In genomic region chr6:160750276-160750689, GRCh38 we compare ENCODE assay signal across 8 cellular contexts. TPM values are rescaled to one million over a fixed set of nuclear protein-coding genes. Genes with fewer than 3 reads are reported as not detected.
DNase-seq lines count a peak whose midpoint lies in the region; TF ChIP-seq lines count a peak whose summit lies in the region.

No MANE protein-coding gene starts in this region.

- TF ChIP-seq CTCF in CD14-positive monocyte (IDR thresholded peaks at IDR 0.05), result no peak

- no peaks in the 10 kb centered on the region for H3K27me3 ChIP-seq in H7 (ENCODE audit: control insufficient read depth, insufficient read depth, low read length)

- no peak overlapping the region for H3K4me3 ChIP-seq in H7 (ENCODE audit: insufficient read depth, low read depth, low read length)

- H3K27me3 Mint-ChIP-seq in CD14-positive monocyte (ENCODE audit: low read depth in 3 of 3), result peaks cover 0 to 2% (median 0%) of the 10 kb centered on the region in 3 donors

- DNase-seq in DMS53 (lab: John Stamatoyannopoulos, UW), result peak; percentile 44
- DNase-seq in DMS53 treated with DMSO at 0.1 percent for 48 hours (lab: John Stamatoyannopoulos, UW; ENCODE audit: unreplicated experiment), result no peak
- DNase-seq in H7, result peak; percentile 69
- DNase-seq in NAMALWA (ENCODE audit: low spot score), result peak; percentile 70
- DNase-seq in iPS-NIHi11 (ENCODE audit: low spot score), result peak; percentile 66
- DNase-seq in CD14-positive monocyte (ENCODE audit: low spot score), result no peak
- no peak for DNase-seq in amygdala (lab: John Stamatoyannopoulos, UW)
- DNase-seq in head of caudate nucleus, result no peak

- H3K36me3 Mint-ChIP-seq in CD14-positive monocyte, result no peaks in the 10 kb centered on the region

- H3K4me1 Mint-ChIP-seq in CD14-positive monocyte, result no peaks in the 10 kb centered on the region

- peaks cover 0 to 5% (median 0%) of the 10 kb centered on the region in 7 donors for H3K9me3 Mint-ChIP-seq in CD14-positive monocyte

- no peaks in the 10 kb centered on the region for H3K36me3 ChIP-seq in H7 (replicated peaks; ENCODE audit: control insufficient read depth, insufficient read depth, low read length)

- intact Hi-C loops in CD14-positive monocyte (cut with micrococcal nuclease), result no loop called here
- intact Hi-C loops in head of caudate nucleus (cut with DNase I), result no loop called here

- H3K27ac Mint-ChIP-seq in CD14-positive monocyte, result no peak overlapping the region

- no peak overlapping the region for H3K4me3 Mint-ChIP-seq in CD14-positive monocyte

RNA-seq across cellular contexts. Expression of gene PLG, which starts 48.2 kb away (rescaled TPM):
- total RNA-seq in H7 (2014; rRNA removed; shearing (Covaris generic)), result not detected in 2 replicates
- polyA plus RNA-seq in CD14-positive monocyte, result not detected

Comparison
In these comparisons a context has a peak if more than half of its experiments do, and no peak if none do; other contexts are left out.
1. DNase-seq: peak in DMS53 (single experiment), H7 (single experiment), NAMALWA (single experiment) and iPS-NIHi11 (single experiment); none in DMS53 treated with DMSO at 0.1 percent for 48 hours (single experiment), CD14-positive monocyte (single experiment), amygdala (0 of 56) and head of caudate nucleus (0 of 42).